ENCODE assay signal across 26 cellular contexts in the genomic region with DNA sequence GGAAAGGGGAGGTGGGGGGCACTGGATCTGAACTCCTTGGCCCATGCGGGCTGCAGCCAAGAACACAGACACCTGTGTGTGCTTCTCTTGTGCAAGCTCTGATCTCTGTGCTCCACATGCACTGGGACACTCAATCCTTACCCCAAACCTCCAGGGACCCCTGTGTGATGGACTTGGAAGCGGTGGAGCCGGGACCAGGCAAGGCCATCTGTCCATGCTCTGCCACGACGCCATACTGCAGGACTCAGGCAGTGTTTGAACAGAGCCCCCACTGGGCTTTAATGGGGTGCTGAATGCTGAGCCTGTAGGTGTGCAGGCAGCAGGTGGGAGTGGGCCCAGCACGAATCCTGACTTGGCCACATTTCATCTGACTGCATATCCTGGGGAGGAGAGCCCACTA. TPM values are rescaled to one million over a fixed set of nuclear protein-coding genes. Genes with fewer than 3 reads are reported as not detected.
DNase-seq lines count a peak whose midpoint lies in the region; ATAC-seq and TF ChIP-seq lines count a peak whose summit lies in the region.
"Had no signal": no experiment of that assay in that cellular context is flagged by ENCODE, and none has a peak within 500 bp of the region (broad histone marks: within the 10 kb centered on the region; RNA-seq: fewer than 3 reads in every experiment).

No MANE protein-coding gene starts in this region.

- TF ChIP-seq CTCF in VCaP (conservative IDR thresholded peaks at IDR 0.05) (no peak), nephron progenitor cell (IDR thresholded peaks at IDR 0.05) (no peak), hepatocyte (IDR thresholded peaks at IDR 0.05; ENCODE audit: poor library complexity) (no peak)

- WGBS in hepatocyte (ENCODE audit: low lambda C conversion rate, missing lambda C conversion rate) = 96% methylated on average over 6 of the region's 6 CpGs

- H3K27me3 Mint-ChIP-seq in nephron progenitor cell (ENCODE audit: low read depth, poor library complexity) = peaks cover 9% of the 10 kb centered on the region
- H3K27me3 Mint-ChIP-seq: CD8-positive, alpha-beta memory T cell had no signal

- no peak overlapping the region for H3K4me2 ChIP-seq in hepatocyte
- H3K4me2 ChIP-seq: PC-9 had no signal

- no peaks in the 10 kb centered on the region for H3K9me3 Mint-ChIP-seq in nephron progenitor cell
- H3K9me3 Mint-ChIP-seq: CD8-positive, alpha-beta memory T cell; HFFc6 had no signal

- H3K9me2 ChIP-seq in hepatocyte (replicated peaks; ENCODE audit: insufficient read depth) = no peaks in the 10 kb centered on the region

- no peak overlapping the region for H3K4me3 Mint-ChIP-seq in nephron progenitor cell
- H3K4me3 Mint-ChIP-seq: CD8-positive, alpha-beta memory T cell; HFFc6 had no signal

- H3K27ac ChIP-seq in VCaP (peak overlapping the region; percentile 19; the same call in 1 of the 2 replicates), hepatocyte (no peak overlapping the region)
- H3K27ac ChIP-seq: 22Rv1, C4-2B, PC-9 had no signal

- H3K27me3 ChIP-seq in hepatocyte = no peaks in the 10 kb centered on the region

- peaks cover 20% of the 10 kb centered on the region for H3K36me3 Mint-ChIP-seq in nephron progenitor cell (ENCODE audit: low read depth)

- ATAC-seq in HG03108 (IDR thresholded peaks at IDR 0.05; ENCODE audit: unreplicated experiment) = no peak

- no peaks in the 10 kb centered on the region for H4K20me1 ChIP-seq in hepatocyte (ENCODE audit: insufficient read depth, poor library complexity, severe bottlenecking)

- no peaks in the 10 kb centered on the region for H3K79me2 ChIP-seq in hepatocyte

- no peaks in the 10 kb centered on the region for H3K9me3 ChIP-seq in hepatocyte (ENCODE audit: low read depth)

- H3K4me1 Mint-ChIP-seq in nephron progenitor cell = peaks cover 31% of the 10 kb centered on the region
- H3K4me1 Mint-ChIP-seq: CD8-positive, alpha-beta memory T cell had no signal

- no peaks in the 10 kb centered on the region for H3K4me1 ChIP-seq in hepatocyte (ENCODE audit: insufficient read depth)

- no peak overlapping the region for H2AFZ ChIP-seq in hepatocyte
- H2AFZ ChIP-seq: PC-9 had no signal

- H3K27ac Mint-ChIP-seq in nephron progenitor cell = peak overlapping the region; percentile 52
- H3K27ac Mint-ChIP-seq: CD8-positive, alpha-beta memory T cell; HFFc6 had no signal

- peak; percentile 60 to 80 for DNase-seq in NCI-H524 (lab: John Stamatoyannopoulos, UW)
- DNase-seq in NCI-H524 treated with DMSO at 0.1 percent for 48 hours (lab: John Stamatoyannopoulos, UW) = no peak
- no peak for DNase-seq in nephron progenitor cell
- no peak for DNase-seq in hepatocyte (ENCODE audit: low spot score)
- no peak for DNase-seq in Ammon's horn (ENCODE audit: low spot score)
- no peak for DNase-seq in germinal center (ENCODE audit: low spot score)
- DNase-seq: ACHN; Calu3; CD8-positive, alpha-beta memory T cell; DMS53; EL; GF-D8; HFFc6; KBM-7; NCI-H1092 treated with DMSO at 0.1 percent for 48 hours; NCI-H1436 treated with DMSO at 0.1 percent for 48 hours; NCI-H1930; NCI-H446; NCI-H748 treated with DMSO at 0.1 percent for 48 hours; PC-9; RPMI8226; SHP77 had no signal

- H3K36me3 ChIP-seq in hepatocyte (replicated peaks; ENCODE audit: insufficient read depth, low read depth) = no peaks in the 10 kb centered on the region

- H3K4me3 ChIP-seq in hepatocyte = no peak overlapping the region
- H3K4me3 ChIP-seq: PC-9 had no signal

RNA-seq across cellular contexts. Expression of a gene that starts 23.4 kb away (rescaled TPM):
- 13.7 and 17.8 TPM in 2 replicates for total RNA-seq in hepatocyte
- 14.7 and 16.1 TPM in 2 replicates for polyA plus RNA-seq in hepatocyte

RNA-seq across cellular contexts. Expression of a gene that starts 53.3 kb away (rescaled TPM):
- total RNA-seq in hepatocyte = 23.5 and 26.6 TPM in 2 replicates
- polyA plus RNA-seq in hepatocyte = 30.8 and 45.6 TPM in 2 replicates

Comparison
In these comparisons a context has a peak if more than half of its experiments do, and no peak if none do; other contexts are left out.
1. DNase-seq: peak in NCI-H524 (2 of 2); none in NCI-H524 treated with DMSO at 0.1 percent for 48 hours (single experiment), nephron progenitor cell (single experiment), hepatocyte (single experiment), Ammon's horn (single experiment) and germinal center (single experiment).